Comparison of ENCODE assay signal across 1 cellular context in the genomic region with DNA sequence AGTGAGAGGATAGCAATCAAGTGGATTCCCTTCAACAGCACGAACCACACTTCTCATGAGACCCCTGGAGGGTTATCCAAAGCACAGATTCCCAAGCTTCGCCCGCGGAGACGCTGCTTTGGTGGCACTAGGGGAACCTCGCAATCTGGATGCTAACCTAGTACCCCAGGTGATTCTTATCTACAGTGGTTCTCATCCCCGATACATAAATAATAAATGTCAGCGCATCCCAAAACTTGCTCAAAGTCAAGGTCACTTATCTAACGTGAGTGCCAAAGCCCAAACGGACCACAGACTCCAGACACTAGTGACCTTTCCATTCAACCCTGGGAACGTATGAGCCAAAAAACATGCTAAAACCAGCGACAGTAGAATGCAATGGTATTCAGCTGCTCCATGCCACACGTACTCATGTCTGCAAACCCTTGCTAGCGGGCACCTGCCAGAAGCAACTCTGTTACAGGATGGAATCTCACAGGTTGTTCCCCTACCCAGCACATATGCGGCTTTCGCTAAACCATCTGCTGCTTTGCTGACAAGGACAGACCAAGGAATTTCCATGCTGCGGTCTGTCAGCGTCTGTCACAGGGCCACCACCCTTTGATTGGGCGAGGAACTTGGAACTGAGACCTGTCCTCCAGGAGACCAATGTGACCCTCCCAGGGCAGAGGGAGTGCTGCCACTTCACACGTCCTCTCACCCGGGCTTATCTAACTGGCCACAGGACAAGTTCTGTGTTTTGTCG.
TF ChIP-seq lines count a peak whose summit lies in the region.

No MANE protein-coding gene starts in this region.

TF ChIP-seq in K562, 482 proteins besides CTCF, POLR2A, EP300 and RAD21 (continued from another document and continues in another):
- TF ChIP-seq, protein P1, sequence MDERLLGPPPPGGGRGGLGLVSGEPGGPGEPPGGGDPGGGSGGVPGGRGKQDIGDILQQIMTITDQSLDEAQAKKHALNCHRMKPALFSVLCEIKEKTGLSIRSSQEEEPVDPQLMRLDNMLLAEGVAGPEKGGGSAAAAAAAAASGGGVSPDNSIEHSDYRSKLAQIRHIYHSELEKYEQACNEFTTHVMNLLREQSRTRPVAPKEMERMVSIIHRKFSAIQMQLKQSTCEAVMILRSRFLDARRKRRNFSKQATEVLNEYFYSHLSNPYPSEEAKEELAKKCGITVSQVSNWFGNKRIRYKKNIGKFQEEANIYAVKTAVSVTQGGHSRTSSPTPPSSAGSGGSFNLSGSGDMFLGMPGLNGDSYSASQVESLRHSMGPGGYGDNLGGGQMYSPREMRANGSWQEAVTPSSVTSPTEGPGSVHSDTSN (CRISPR knock-in tag; IDR thresholded peaks at IDR 0.05; ENCODE audit: low read depth) = no peak
- TF ChIP-seq, protein P1 (tag; conservative IDR thresholded peaks at IDR 0.05; ENCODE audit: low read depth) = peak; percentile 67; the same call in 1 of the 2 replicates
- peak; percentile 76; the same call in 1 of the 2 replicates for TF ChIP-seq NFXL1 (CRISPR knock-in tag; IDR thresholded peaks at IDR 0.05)
- no peak for TF ChIP-seq HDGF (IDR thresholded peaks at IDR 0.05)
- 0 out of 2 replicates have a peak, but pooled peaks have one; percentile 33 for TF ChIP-seq HEY1 (CRISPR knock-in tag; IDR thresholded peaks at IDR 0.05; ENCODE audit: borderline replicate concordance)
- no peak for TF ChIP-seq KDM5B (IDR thresholded peaks at IDR 0.05; ENCODE audit: insufficient replicate concordance, low read depth, low read length)
- no peak for TF ChIP-seq SAP30 (IDR thresholded peaks at IDR 0.05; ENCODE audit: borderline replicate concordance, insufficient read depth, low read depth, low read length, poor library complexity, severe bottlenecking)
- TF ChIP-seq JUND (IDR thresholded peaks at IDR 0.05; ENCODE audit: borderline replicate concordance, low read depth, low read length) = no peak
- no peak; the same call in 2 of the 3 replicates for TF ChIP-seq JUND (tag; IDR thresholded peaks at IDR 0.05; ENCODE audit: borderline replicate concordance, low read depth, low read length)
- TF ChIP-seq NR3C1 (CRISPR knock-in tag; IDR thresholded peaks at IDR 0.05) = no peak
- no peak for TF ChIP-seq CEBPG (CRISPR knock-in tag; IDR thresholded peaks at IDR 0.05)
- no peak for TF ChIP-seq CEBPG (tag; conservative IDR thresholded peaks at IDR 0.05 in 1 of 2, IDR thresholded peaks at IDR 0.05 in 1 of 2)
- peak; percentile 8; the same call in 1 of the 2 replicates for TF ChIP-seq MTF1 (CRISPR knock-in tag; IDR thresholded peaks at IDR 0.05; ENCODE audit: borderline replicate concordance)
- no peak for TF ChIP-seq NFATC3 (IDR thresholded peaks at IDR 0.05)
- TF ChIP-seq MEF2D (tag; conservative IDR thresholded peaks at IDR 0.05; ENCODE audit: low read depth) = 0 out of 2 replicates have a peak, but pooled peaks have one; percentile 54
- TF ChIP-seq, protein P2, sequence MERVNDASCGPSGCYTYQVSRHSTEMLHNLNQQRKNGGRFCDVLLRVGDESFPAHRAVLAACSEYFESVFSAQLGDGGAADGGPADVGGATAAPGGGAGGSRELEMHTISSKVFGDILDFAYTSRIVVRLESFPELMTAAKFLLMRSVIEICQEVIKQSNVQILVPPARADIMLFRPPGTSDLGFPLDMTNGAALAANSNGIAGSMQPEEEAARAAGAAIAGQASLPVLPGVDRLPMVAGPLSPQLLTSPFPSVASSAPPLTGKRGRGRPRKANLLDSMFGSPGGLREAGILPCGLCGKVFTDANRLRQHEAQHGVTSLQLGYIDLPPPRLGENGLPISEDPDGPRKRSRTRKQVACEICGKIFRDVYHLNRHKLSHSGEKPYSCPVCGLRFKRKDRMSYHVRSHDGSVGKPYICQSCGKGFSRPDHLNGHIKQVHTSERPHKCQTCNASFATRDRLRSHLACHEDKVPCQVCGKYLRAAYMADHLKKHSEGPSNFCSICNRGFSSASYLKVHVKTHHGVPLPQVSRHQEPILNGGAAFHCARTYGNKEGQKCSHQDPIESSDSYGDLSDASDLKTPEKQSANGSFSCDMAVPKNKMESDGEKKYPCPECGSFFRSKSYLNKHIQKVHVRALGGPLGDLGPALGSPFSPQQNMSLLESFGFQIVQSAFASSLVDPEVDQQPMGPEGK (CRISPR knock-in tag; IDR thresholded peaks at IDR 0.05; ENCODE audit: borderline replicate concordance) = no peak
- TF ChIP-seq XRCC4 (IDR thresholded peaks at IDR 0.05; ENCODE audit: extremely low read depth, insufficient read depth, insufficient read length) = no peak
- no peak for TF ChIP-seq MTA2 (IDR thresholded peaks at IDR 0.05; ENCODE audit: low read depth)
- no peak for TF ChIP-seq CBX8 (IDR thresholded peaks at IDR 0.05; ENCODE audit: borderline replicate concordance, extremely low read depth, low read depth, low read length, poor library complexity, severe bottlenecking)
- TF ChIP-seq, protein P3, sequence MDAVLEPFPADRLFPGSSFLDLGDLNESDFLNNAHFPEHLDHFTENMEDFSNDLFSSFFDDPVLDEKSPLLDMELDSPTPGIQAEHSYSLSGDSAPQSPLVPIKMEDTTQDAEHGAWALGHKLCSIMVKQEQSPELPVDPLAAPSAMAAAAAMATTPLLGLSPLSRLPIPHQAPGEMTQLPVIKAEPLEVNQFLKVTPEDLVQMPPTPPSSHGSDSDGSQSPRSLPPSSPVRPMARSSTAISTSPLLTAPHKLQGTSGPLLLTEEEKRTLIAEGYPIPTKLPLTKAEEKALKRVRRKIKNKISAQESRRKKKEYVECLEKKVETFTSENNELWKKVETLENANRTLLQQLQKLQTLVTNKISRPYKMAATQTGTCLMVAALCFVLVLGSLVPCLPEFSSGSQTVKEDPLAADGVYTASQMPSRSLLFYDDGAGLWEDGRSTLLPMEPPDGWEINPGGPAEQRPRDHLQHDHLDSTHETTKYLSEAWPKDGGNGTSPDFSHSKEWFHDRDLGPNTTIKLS (IDR thresholded peaks at IDR 0.05; ENCODE audit: borderline replicate concordance, low read depth) = 0 out of 2 replicates have a peak, but pooled peaks have one; percentile 10
- no peak for TF ChIP-seq PRPF4 (IDR thresholded peaks at IDR 0.05; ENCODE audit: insufficient read depth, low read depth, low read length, poor library complexity, severe bottlenecking)
- TF ChIP-seq TFAM (CRISPR knock-in tag; conservative IDR thresholded peaks at IDR 0.05) = no peak
- TF ChIP-seq, protein P4, sequence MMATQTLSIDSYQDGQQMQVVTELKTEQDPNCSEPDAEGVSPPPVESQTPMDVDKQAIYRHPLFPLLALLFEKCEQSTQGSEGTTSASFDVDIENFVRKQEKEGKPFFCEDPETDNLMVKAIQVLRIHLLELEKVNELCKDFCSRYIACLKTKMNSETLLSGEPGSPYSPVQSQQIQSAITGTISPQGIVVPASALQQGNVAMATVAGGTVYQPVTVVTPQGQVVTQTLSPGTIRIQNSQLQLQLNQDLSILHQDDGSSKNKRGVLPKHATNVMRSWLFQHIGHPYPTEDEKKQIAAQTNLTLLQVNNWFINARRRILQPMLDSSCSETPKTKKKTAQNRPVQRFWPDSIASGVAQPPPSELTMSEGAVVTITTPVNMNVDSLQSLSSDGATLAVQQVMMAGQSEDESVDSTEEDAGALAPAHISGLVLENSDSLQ (IDR thresholded peaks at IDR 0.05) = no peak
- TF ChIP-seq, protein P5, sequence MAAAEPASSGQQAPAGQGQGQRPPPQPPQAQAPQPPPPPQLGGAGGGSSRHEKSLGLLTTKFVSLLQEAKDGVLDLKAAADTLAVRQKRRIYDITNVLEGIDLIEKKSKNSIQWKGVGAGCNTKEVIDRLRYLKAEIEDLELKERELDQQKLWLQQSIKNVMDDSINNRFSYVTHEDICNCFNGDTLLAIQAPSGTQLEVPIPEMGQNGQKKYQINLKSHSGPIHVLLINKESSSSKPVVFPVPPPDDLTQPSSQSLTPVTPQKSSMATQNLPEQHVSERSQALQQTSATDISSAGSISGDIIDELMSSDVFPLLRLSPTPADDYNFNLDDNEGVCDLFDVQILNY (CRISPR knock-in tag; IDR thresholded peaks at IDR 0.05) = peak; percentile 86; the same call in 1 of the 2 replicates
- TF ChIP-seq MYC (IDR thresholded peaks at IDR 0.05; ENCODE audit: low read depth, low read length) = no peak
- peak; percentile 27; the same call in 1 of the 2 replicates for TF ChIP-seq MYC (CRISPR knock-in tag; IDR thresholded peaks at IDR 0.05; ENCODE audit: borderline replicate concordance, low read depth)
- no peak for TF ChIP-seq GTF2F1 (IDR thresholded peaks at IDR 0.05; ENCODE audit: low read depth, low read length)
- TF ChIP-seq, protein P6, sequence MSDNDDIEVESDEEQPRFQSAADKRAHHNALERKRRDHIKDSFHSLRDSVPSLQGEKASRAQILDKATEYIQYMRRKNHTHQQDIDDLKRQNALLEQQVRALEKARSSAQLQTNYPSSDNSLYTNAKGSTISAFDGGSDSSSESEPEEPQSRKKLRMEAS (CRISPR knock-in tag; IDR thresholded peaks at IDR 0.05) = peak; percentile 9; the same call in 1 of the 2 replicates
- TF ChIP-seq NCOA1 (IDR thresholded peaks at IDR 0.05; ENCODE audit: low read depth) = no peak
- TF ChIP-seq, protein P7, sequence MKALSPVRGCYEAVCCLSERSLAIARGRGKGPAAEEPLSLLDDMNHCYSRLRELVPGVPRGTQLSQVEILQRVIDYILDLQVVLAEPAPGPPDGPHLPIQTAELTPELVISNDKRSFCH (CRISPR knock-in tag; IDR thresholded peaks at IDR 0.05) = no peak
- TF ChIP-seq, protein P7 (tag; IDR thresholded peaks at IDR 0.05) = no peak
- TF ChIP-seq MEIS2 (IDR thresholded peaks at IDR 0.05; ENCODE audit: partially characterized antibody) = peak; percentile 26
- TF ChIP-seq PHF21A (IDR thresholded peaks at IDR 0.05; ENCODE audit: borderline replicate concordance, low read depth) = no peak
- TF ChIP-seq ZNF436 (CRISPR knock-in tag; IDR thresholded peaks at IDR 0.05) = no peak
- TF ChIP-seq, protein P8, sequence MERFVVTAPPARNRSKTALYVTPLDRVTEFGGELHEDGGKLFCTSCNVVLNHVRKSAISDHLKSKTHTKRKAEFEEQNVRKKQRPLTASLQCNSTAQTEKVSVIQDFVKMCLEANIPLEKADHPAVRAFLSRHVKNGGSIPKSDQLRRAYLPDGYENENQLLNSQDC (CRISPR knock-in tag; IDR thresholded peaks at IDR 0.05) = no peak
- 0 out of 2 replicates have a peak, but pooled peaks have one; percentile 29 for TF ChIP-seq ZNF134 (CRISPR knock-in tag; conservative IDR thresholded peaks at IDR 0.05)
- 0 out of 2 replicates have a peak, but pooled peaks have one; percentile 6 for TF ChIP-seq ZNF239 (CRISPR knock-in tag; IDR thresholded peaks at IDR 0.05)
- TF ChIP-seq BRD9 (IDR thresholded peaks at IDR 0.05; ENCODE audit: low read depth, partially characterized antibody) = no peak
